8 cellular contexts compared by ENCODE assay signal in genomic region chr12:113135178-113136127, GRCh38. TPM values are rescaled to one million over a fixed set of nuclear protein-coding genes. Genes with fewer than 3 reads are reported as not detected.
DNase-seq lines count a peak whose midpoint lies in the region; ATAC-seq and TF ChIP-seq lines count a peak whose summit lies in the region.

Gene RASAL1, minus strand, starts transcription at chr12:113135761. Its CDS starts 299 bp downstream, at chr12:113135462.

- H3K36me3 Mint-ChIP-seq in CD14-positive monocyte = no peaks in the 10 kb centered on the region

- intact Hi-C loops in CD14-positive monocyte (cut with micrococcal nuclease) = no loop called here

- no peak for DNase-seq in CD14-positive monocyte (ENCODE audit: low spot score)
- DNase-seq in activated naive CD4-positive, alpha-beta T cell treated with Interleukin-2 at 50 U/mL for 16 hours = peak; percentile 76
- peak; percentile 96 for DNase-seq in iPS-NIHi7 (ENCODE audit: extremely low spot score)
- peak; percentile 36 to 78 (median 43) for DNase-seq in stimulated activated CD4-positive, alpha-beta T cell treated with anti-CD3 and anti-CD28 coated beads, TNF-alpha, amount 100 ng/mL, for 1 hour (ENCODE audit: low read depth in 3 of 3, low spot score in 1 of 3)
- DNase-seq in MV-4-11 (lab: John Stamatoyannopoulos, UW) = no peak

- peaks cover 23 to 48% (median 25%) of the 10 kb centered on the region in 3 donors for H3K27me3 Mint-ChIP-seq in CD14-positive monocyte (ENCODE audit: low read depth in 3 of 3)

- peak within 1 kb of the TSS; percentile 67 to 70 for H3K4me3 Mint-ChIP-seq in CD14-positive monocyte

- TF ChIP-seq POLR2A in Raji (IDR thresholded peaks at IDR 0.05; ENCODE audit: insufficient read depth, low read depth, low read length) = peak; percentile 45

- H3K27ac Mint-ChIP-seq in CD14-positive monocyte = peak within 1 kb of the TSS in 4 of 7 donors; percentile 40 to 75 (median 59)

- peaks cover 16% of the 10 kb centered on the region for H3K4me1 Mint-ChIP-seq in CD14-positive monocyte

- peak; percentile 47 for ATAC-seq in HG03354 (IDR thresholded peaks at IDR 0.05; ENCODE audit: poor library complexity, severe bottlenecking, unreplicated experiment)
- ATAC-seq in HG02885 (IDR thresholded peaks at IDR 0.05; ENCODE audit: poor library complexity, unreplicated experiment) = no peak

- H3K9me3 Mint-ChIP-seq in CD14-positive monocyte = peaks cover 0 to 6% (median 0%) of the 10 kb centered on the region in 7 donors

- peak; percentile 57 for TF ChIP-seq CTCF in CD14-positive monocyte (IDR thresholded peaks at IDR 0.05)

RNA-seq across cellular contexts. Expression of gene RASAL1, which starts in this region (rescaled TPM):
- polyA plus RNA-seq in CD14-positive monocyte = not detected

Comparison
In these comparisons a context has a peak if more than half of its experiments do, and no peak if none do; other contexts are left out.
1. DNase-seq: peak in activated naive CD4-positive, alpha-beta T cell treated with Interleukin-2 at 50 U/mL for 16 hours (single experiment), iPS-NIHi7 (single experiment) and stimulated activated CD4-positive, alpha-beta T cell treated with anti-CD3 and anti-CD28 coated beads, TNF-alpha, amount 100 ng/mL, for 1 hour (3 of 3); none in CD14-positive monocyte (single experiment) and MV-4-11 (single experiment).